7 cellular contexts compared by ENCODE assay signal in genomic region chr3:192409203-192409837, GRCh38.
DNase-seq lines count a peak whose midpoint lies in the region; ATAC-seq, FAIRE-seq and TF ChIP-seq lines count a peak whose summit lies in the region.

No MANE protein-coding gene starts in this region.

- no peaks in the 10 kb centered on the region for H3K79me2 ChIP-seq in HepG2 (ENCODE audit: insufficient read depth, low read length)

- H4K20me1 ChIP-seq in HepG2 (ENCODE audit: insufficient read depth, low read length) = no peaks in the 10 kb centered on the region

- ATAC-seq in GM19043 (IDR thresholded peaks at IDR 0.05; ENCODE audit: low read depth, unreplicated experiment) (peak; percentile 58), HepG2 (peak; percentile 61), upper lobe of left lung (ENCODE audit: low FRiP score in 2 of 2) (peak in 1 of 2 donors; percentile 61)

- H3K4me1 Mint-ChIP-seq in activated CD4-positive, alpha-beta T cell treated with anti-CD3 and anti-CD28 coated beads, Interleukin-2, amount 10 ng/mL, durations not matched to agents 24 days and 14 days = no peaks in the 10 kb centered on the region

- TF ChIP-seq EP300 in HepG2 (IDR thresholded peaks at IDR 0.05; ENCODE audit: low read depth in 2 of 2, low read length in 2 of 2) = no peak
- no peak for TF ChIP-seq EP300 in HepG2 (CRISPR knock-in tag; IDR thresholded peaks at IDR 0.05; ENCODE audit: borderline replicate concordance)
- TF ChIP-seq EP300 in upper lobe of left lung (IDR thresholded peaks at IDR 0.05) = no peak

- H3K27ac ChIP-seq in HUES48 (ENCODE audit: low read depth, low read length) = no peak overlapping the region
- no peak overlapping the region for H3K27ac ChIP-seq in HepG2 (ENCODE audit: extremely low read length, insufficient read depth, low read length)
- H3K27ac ChIP-seq in upper lobe of left lung = peak overlapping the region; percentile 41 to 79 (median 56)

- in situ Hi-C loops in HepG2 (cut with HindIII; ENCODE audit: extremely low pct_ligation_motif_present, low pct_unique_long_range_greater_than_20kb) = no loop called here

- H3K9me3 Mint-ChIP-seq in activated CD4-positive, alpha-beta T cell treated with anti-CD3 and anti-CD28 coated beads, Interleukin-2, amount 10 ng/mL, durations not matched to agents 24 days and 14 days = no peaks in the 10 kb centered on the region

- WGBS in HepG2 (ENCODE audit: low lambda C conversion rate) = no CpG with 5 or more reads among the region's 60 CpGs
- WGBS in upper lobe of left lung, 2 donors = 0% methylated on average over 1 to 24 of the region's 60 CpGs

- DNase-seq in cerebellar cortex (ENCODE audit: low spot score) (peak; percentile 30), HepG2 (ENCODE audit: low spot score) (no peak), upper lobe of left lung (peak in 1 of 2 donors; percentile 87), OCI-M2 (lab: John Stamatoyannopoulos, UW; ENCODE audit: unreplicated experiment) (no peak)
- DNase-seq in activated CD4-positive, alpha-beta T cell treated with anti-CD3 and anti-CD28 coated beads, Interleukin-2, amount 10 ng/mL, durations not matched to agents 24 days and 14 days = no peak

- H3K4me2 ChIP-seq in HepG2 (ENCODE audit: low read depth, low read length) = no peak overlapping the region

- H3K4me1 ChIP-seq in HUES48 (ENCODE audit: control insufficient read depth, insufficient read depth, low read length) = peaks cover 20% of the 10 kb centered on the region
- no peaks in the 10 kb centered on the region for H3K4me1 ChIP-seq in HepG2 (ENCODE audit: insufficient read depth, low read length)
- peaks cover 11 to 29% (median 14%) of the 10 kb centered on the region in 4 donors for H3K4me1 ChIP-seq in upper lobe of left lung

- peak overlapping the region; percentile 38; the same call in 1 of the 2 replicates for H3K9ac ChIP-seq in HUES48 (ENCODE audit: low read depth, low read length)
- no peak overlapping the region for H3K9ac ChIP-seq in HepG2 (ENCODE audit: insufficient read depth, low read depth, low read length)

- CTCF ChIA-PET in HepG2 (lab: Yijun Ruan, JAX; ENCODE audit: low intra/inter-chr PET ratio, low total read pairs) = no interaction called here

- H3K27me3 Mint-ChIP-seq in activated CD4-positive, alpha-beta T cell treated with anti-CD3 and anti-CD28 coated beads, Interleukin-2, amount 10 ng/mL, durations not matched to agents 24 days and 14 days = peaks cover 58% of the 10 kb centered on the region

- H3K27ac Mint-ChIP-seq in activated CD4-positive, alpha-beta T cell treated with anti-CD3 and anti-CD28 coated beads, Interleukin-2, amount 10 ng/mL, durations not matched to agents 24 days and 14 days = no peak overlapping the region

- no peak for FAIRE-seq in HepG2 (lab: Jason Lieb, UNC)

- TF ChIP-seq POLR2A in HepG2 (IDR thresholded peaks at IDR 0.05; ENCODE audit: insufficient read depth in 1 of 2, low read depth in 2 of 2, low read length in 2 of 2) (no peak), upper lobe of left lung (IDR thresholded peaks at IDR 0.05) (no peak)

- intact Hi-C loops in HepG2 (cut with micrococcal nuclease; ENCODE audit: unreplicated experiment) = no loop called here
- intact Hi-C loops in activated CD4-positive, alpha-beta T cell treated with anti-CD3 and anti-CD28 coated beads, Interleukin-2, amount 10 ng/mL, durations not matched to agents 24 days and 14 days (cut with micrococcal nuclease) = loop anchor here (5.0 kb wide), 1 partner anchor 103 kb away; no protein-coding TSS in a partner anchor

- no peaks in the 10 kb centered on the region for H3K9me3 ChIP-seq in HUES48 (ENCODE audit: control insufficient read depth, insufficient read depth, low read length)
- no peaks in the 10 kb centered on the region for H3K9me3 ChIP-seq in HepG2 (ENCODE audit: low read length)
- no peaks in the 10 kb centered on the region for H3K9me3 ChIP-seq in upper lobe of left lung

- H3K36me3 ChIP-seq in HUES48 (ENCODE audit: control insufficient read depth, insufficient read depth, low read length) (no peaks in the 10 kb centered on the region), HepG2 (replicated peaks in 1 of 2; ENCODE audit: control insufficient read depth in 1 of 2, insufficient read depth in 2 of 2, low read length in 2 of 2) (no peaks in the 10 kb centered on the region), upper lobe of left lung (no peaks in the 10 kb centered on the region)

- H3K27me3 ChIP-seq in HUES48 (ENCODE audit: control insufficient read depth, insufficient read depth, low read length) (peaks cover 82% of the 10 kb centered on the region), HepG2 (ENCODE audit: control insufficient read depth in 1 of 2, insufficient read depth in 2 of 2, low read length in 2 of 2) (peaks cover 0 to 46% of the 10 kb centered on the region in 2 experiments), upper lobe of left lung (peaks cover 0 to 32% (median 7%) of the 10 kb centered on the region in 4 donors)

- POLR2A ChIA-PET in HepG2 (lab: Yijun Ruan, JAX) = no interaction called here

- H3K4me3 ChIP-seq in HUES48 (ENCODE audit: low read depth, low read length) (peak overlapping the region; percentile 79), HepG2 (replicated peaks in 1 of 3; ENCODE audit: insufficient read depth in 1 of 3, low read depth in 2 of 3, low read length in 3 of 3) (no peak overlapping the region), upper lobe of left lung (peak overlapping the region; percentile 16 to 54 (median 52))

- no peak overlapping the region for H3K4me3 Mint-ChIP-seq in activated CD4-positive, alpha-beta T cell treated with anti-CD3 and anti-CD28 coated beads, Interleukin-2, amount 10 ng/mL, durations not matched to agents 24 days and 14 days

- no peak for TF ChIP-seq CTCF in HepG2 (CRISPR knock-in tag; IDR thresholded peaks at IDR 0.05)
- no peak for TF ChIP-seq CTCF in upper lobe of left lung (IDR thresholded peaks at IDR 0.05)

- BruUV-seq in HepG2 (replicated peaks; lab: Mats Ljungman, UMichigan) = no TSS peak

- TF ChIP-seq RAD21 in HepG2 (CRISPR knock-in tag; IDR thresholded peaks at IDR 0.05) = no peak

- no peak overlapping the region for H2AFZ ChIP-seq in HepG2 (ENCODE audit: low read length)

- H3K36me3 Mint-ChIP-seq in activated CD4-positive, alpha-beta T cell treated with anti-CD3 and anti-CD28 coated beads, Interleukin-2, amount 10 ng/mL, durations not matched to agents 24 days and 14 days (ENCODE audit: low read depth) = peaks cover 3% of the 10 kb centered on the region

TF ChIP-seq in HepG2, 621 proteins besides CTCF, POLR2A, EP300 and RAD21:
- TF ChIP-seq KLF9 (CRISPR knock-in tag; IDR thresholded peaks at IDR 0.05; ENCODE audit: low read depth) = no peak
- peak; percentile 49; the same call in 1 of the 2 replicates for TF ChIP-seq ZNF800 (CRISPR knock-in tag; IDR thresholded peaks at IDR 0.05)
- TF ChIP-seq MTF2 (CRISPR knock-in tag; IDR thresholded peaks at IDR 0.05; ENCODE audit: borderline replicate concordance) = no peak

Comparison
In these comparisons a context has a peak if more than half of its experiments do, and no peak if none do; other contexts are left out.
1. H3K27ac ChIP-seq: peak in upper lobe of left lung (4 of 4); none in HUES48 (single experiment) and HepG2 (single experiment).
2. H3K4me3 ChIP-seq: peak in HUES48 (single experiment) and upper lobe of left lung (4 of 4); none in HepG2 (0 of 3).